In the genomic region with DNA sequence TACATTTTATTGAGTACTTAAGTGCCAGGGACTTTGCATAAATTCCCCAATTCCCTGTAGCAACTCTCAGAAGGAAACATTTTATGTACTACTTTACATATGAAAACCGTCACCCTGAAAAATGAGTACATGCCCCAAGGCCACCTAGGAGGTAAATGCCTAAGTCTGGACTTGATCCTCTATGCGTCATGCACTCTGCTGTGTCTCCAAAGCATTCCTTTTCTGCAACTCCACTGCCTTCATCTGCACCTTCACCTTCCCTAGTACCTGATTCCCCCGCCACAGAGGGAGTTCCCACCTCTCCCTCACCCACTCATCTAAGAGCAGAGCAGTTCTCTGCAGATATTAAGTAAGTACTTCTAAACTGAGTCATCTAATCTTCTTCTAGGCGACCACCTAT, we compare ENCODE assay signal across 18 cellular contexts.
A peak's percentile ranks its signal among the peaks of the same experiment; 100 is the strongest.
DNase-seq lines count a peak whose midpoint lies in the region; ATAC-seq and TF ChIP-seq lines count a peak whose summit lies in the region.
"Had no signal": no experiment of that assay in that cellular context is flagged by ENCODE, and none has a peak within 500 bp of the region (broad histone marks: within the 10 kb centered on the region; RNA-seq: fewer than 3 reads in every experiment).

No MANE protein-coding gene starts in this region.

- peaks cover 13% of the 10 kb centered on the region for H3K9me3 Mint-ChIP-seq in endodermal cell

- DNase-seq in HPDE6-E6E7 (ENCODE audit: extremely low spot score) (peak; percentile 22), RPMI7951 (ENCODE audit: low read depth) (peak; percentile 63), endodermal cell (peak; percentile 22), kidney tubule cell (ENCODE audit: low spot score) (peak; percentile 23), medulla oblongata (ENCODE audit: extremely low spot score) (no peak), left ventricle myocardium superior (no peak)
- DNase-seq in activated naive CD4-positive, alpha-beta T cell treated with Interleukin-2 at 50 U/mL for 16 hours = no peak
- DNase-seq: BE2C; DMS79; Kasumi-1; MM.1S; NCI-H1092 treated with DMSO at 0.1 percent for 48 hours; NCI-H1436 treated with DMSO at 0.1 percent for 48 hours; NCI-H1930; NCI-H774; NK-92 treated with Interleukin-12 subunit alpha and Interleukin-12 subunit beta, amount 100 ng/mL, for 24 hours; SJCRH30 had no signal

- 93 to 97% methylated on average over 3 to 4 of the region's 4 CpGs for WGBS in endodermal cell (ENCODE audit: insufficient coverage in 1 of 2, insufficient read length in 1 of 2), 2 experiments

- no peaks in the 10 kb centered on the region for H3K27me3 ChIP-seq in endodermal cell (ENCODE audit: control insufficient read depth, insufficient read depth, low read length, poor library complexity, severe bottlenecking)
- H3K27me3 ChIP-seq: SJCRH30 had no signal

- H3K36me3 ChIP-seq in endodermal cell (ENCODE audit: control insufficient read depth, insufficient read depth, low read length) = no peaks in the 10 kb centered on the region
- H3K36me3 ChIP-seq: BE2C, SJCRH30 had no signal

- peaks cover 3% of the 10 kb centered on the region for H3K4me1 Mint-ChIP-seq in endodermal cell

- peaks cover 1% of the 10 kb centered on the region for H3K4me1 ChIP-seq in endodermal cell (ENCODE audit: control insufficient read depth, insufficient read depth, low read length)
- H3K4me1 ChIP-seq: A549, BE2C had no signal

- ATAC-seq in left ventricle myocardium superior = no peak
- ATAC-seq: A549 had no signal

- H3K36me3 Mint-ChIP-seq in endodermal cell (ENCODE audit: low read depth) = no peaks in the 10 kb centered on the region

- no peak overlapping the region for H3K4me3 Mint-ChIP-seq in endodermal cell

- H3K9ac ChIP-seq in endodermal cell (ENCODE audit: extremely low read depth, low read length, poor library complexity, severe bottlenecking) = no peak overlapping the region

- no peak overlapping the region for H3K4me3 ChIP-seq in endodermal cell (ENCODE audit: low read length)
- H3K4me3 ChIP-seq: A549, SJCRH30 had no signal

- peaks cover 10% of the 10 kb centered on the region for H3K27me3 Mint-ChIP-seq in endodermal cell (ENCODE audit: insufficient read depth)

- no peaks in the 10 kb centered on the region for H3K9me3 ChIP-seq in endodermal cell (ENCODE audit: control insufficient read depth, low read length)
- H3K9me3 ChIP-seq: BE2C, SJCRH30 had no signal

- no peak overlapping the region for H3K27ac Mint-ChIP-seq in endodermal cell

- intact Hi-C loops in left ventricle myocardium superior (cut with micrococcal nuclease) = no loop called here

- no peak for TF ChIP-seq CTCF in endodermal cell (conservative IDR thresholded peaks at IDR 0.05)

- no peak overlapping the region for H3K27ac ChIP-seq in endodermal cell (ENCODE audit: low read depth, low read length)
- H3K27ac ChIP-seq: A549, SJCRH30 had no signal

Comparison
In these comparisons a context has a peak if more than half of its experiments do, and no peak if none do; other contexts are left out.
1. DNase-seq: peak in HPDE6-E6E7 (single experiment), RPMI7951 (single experiment), endodermal cell (single experiment) and kidney tubule cell (single experiment); none in activated naive CD4-positive, alpha-beta T cell treated with Interleukin-2 at 50 U/mL for 16 hours (single experiment), medulla oblongata (single experiment) and left ventricle myocardium superior (single experiment).